In the genomic region with DNA sequence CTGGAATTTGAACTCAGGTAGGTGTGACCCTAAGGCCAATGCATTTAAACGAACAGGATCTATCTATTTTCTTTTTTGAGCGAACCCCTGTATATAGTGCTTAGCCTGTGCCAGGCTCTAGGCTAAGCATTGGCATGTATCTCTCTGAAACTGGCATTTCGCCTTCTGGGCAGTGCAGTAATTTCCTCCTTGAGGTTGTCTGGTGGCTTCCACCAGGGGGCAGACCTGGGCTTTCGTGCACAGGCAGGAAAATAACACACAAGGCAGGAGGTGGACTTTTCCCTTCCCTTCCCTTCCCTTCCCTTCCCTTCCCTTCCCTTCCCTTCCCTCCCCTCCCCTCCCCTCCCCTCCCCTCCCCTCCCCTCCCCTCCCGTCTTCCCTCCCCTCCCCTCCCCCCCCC, we compare ENCODE assay signal across 9 cellular contexts. TPM values are rescaled to one million over a fixed set of nuclear protein-coding genes. Genes with fewer than 3 reads are reported as not detected.
DNase-seq lines count a peak whose midpoint lies in the region; ATAC-seq and TF ChIP-seq lines count a peak whose summit lies in the region.
"Had no signal": no experiment of that assay in that cellular context is flagged by ENCODE, and none has a peak within 500 bp of the region (broad histone marks: within the 10 kb centered on the region; RNA-seq: fewer than 3 reads in every experiment).

No MANE protein-coding gene starts in this region.

- no peaks in the 10 kb centered on the region for H3K27me3 Mint-ChIP-seq in activated CD4-positive, alpha-beta memory T cell treated with anti-CD3 and anti-CD28 coated beads for 36 hours
- H3K27me3 Mint-ChIP-seq in memory B cell = no peaks in the 10 kb centered on the region

- DNase-seq in A673 (ENCODE audit: low spot score) = peak; percentile 90
- peak; percentile 34 for DNase-seq in NCI-H510A treated with DMSO at 0.1 percent for 48 hours (lab: John Stamatoyannopoulos, UW)
- DNase-seq in activated CD4-positive, alpha-beta memory T cell treated with anti-CD3 and anti-CD28 coated beads for 36 hours = peak; percentile 83
- DNase-seq in effector CD4-positive, alpha-beta T cell = peak; percentile 76
- peak; percentile 71 to 74 for DNase-seq in memory B cell (ENCODE audit: low spot score in 2 of 2)
- DNase-seq in stimulated activated CD8-positive, alpha-beta memory T cell treated with anti-CD3 and anti-CD28 coated beads, Interleukin-15, amount 100 ng/mL, for 24 hours (ENCODE audit: low read depth) = peak; percentile 56

- intact Hi-C loops in A673 (cut with micrococcal nuclease; ENCODE audit: unreplicated experiment) = loop anchor here (2.0 to 5.0 kb wide), 2 partner anchors 101 to 209 kb away; no protein-coding TSS in a partner anchor
- intact Hi-C loops in activated CD4-positive, alpha-beta memory T cell treated with anti-CD3 and anti-CD28 coated beads for 36 hours (cut with micrococcal nuclease) = loop anchor here (1.0 kb wide), 1 partner anchor 235 kb away; no protein-coding TSS in a partner anchor

- H3K9me3 ChIP-seq in A673 (ENCODE audit: low read depth, low read length, poor library complexity, severe bottlenecking) = no peaks in the 10 kb centered on the region

- H3K4me1 ChIP-seq in A673 (ENCODE audit: insufficient read depth, low read length, poor library complexity, severe bottlenecking) = peaks cover 17% of the 10 kb centered on the region

- H3K36me3 ChIP-seq in A673 (ENCODE audit: insufficient read depth, low read length, poor library complexity, severe bottlenecking) = no peaks in the 10 kb centered on the region

- no peak overlapping the region for H3K27ac ChIP-seq in A673 (ENCODE audit: low read depth, low read length, poor library complexity, severe bottlenecking)

- no peaks in the 10 kb centered on the region for H3K27me3 ChIP-seq in A673 (replicated peaks; ENCODE audit: insufficient read depth, low read depth, low read length, poor library complexity)

- H3K4me1 Mint-ChIP-seq in activated CD4-positive, alpha-beta memory T cell treated with anti-CD3 and anti-CD28 coated beads for 36 hours (ENCODE audit: low read depth) = peaks cover 9% of the 10 kb centered on the region
- peaks cover 18% of the 10 kb centered on the region for H3K4me1 Mint-ChIP-seq in memory B cell

- ATAC-seq in GM18520 (IDR thresholded peaks at IDR 0.05; ENCODE audit: unreplicated experiment) (peak; percentile 40), memory B cell (ENCODE audit: low read depth) (peak; percentile 73), GM18909 (IDR thresholded peaks at IDR 0.05; ENCODE audit: poor library complexity, unreplicated experiment) (no peak)

- H3K27ac Mint-ChIP-seq in activated CD4-positive, alpha-beta memory T cell treated with anti-CD3 and anti-CD28 coated beads for 36 hours = no peak overlapping the region
- no peak overlapping the region for H3K27ac Mint-ChIP-seq in memory B cell

- no peak overlapping the region for H3K4me3 Mint-ChIP-seq in activated CD4-positive, alpha-beta memory T cell treated with anti-CD3 and anti-CD28 coated beads for 36 hours
- H3K4me3 Mint-ChIP-seq in memory B cell = no peak overlapping the region

- H3K4me3 ChIP-seq in A673 (ENCODE audit: low read depth, low read length, poor library complexity, severe bottlenecking) = no peak overlapping the region

- CTCF ChIA-PET in A673 (lab: Charles Lee) = interaction anchor here (1.0 kb wide), 1 partner anchor 74 kb away, joined by 4 read pairs; no protein-coding TSS in a partner anchor
- CTCF ChIA-PET in activated CD4-positive, alpha-beta memory T cell treated with anti-CD3 and anti-CD28 coated beads for 36 hours (lab: Charles Lee) = interaction anchor here (0.6 to 12.1 kb wide), 15 partner anchors 10 to 452 kb away, joined by 3 to 387 read pairs (median 3); no protein-coding TSS in a partner anchor

- no peaks in the 10 kb centered on the region for H3K9me3 Mint-ChIP-seq in activated CD4-positive, alpha-beta memory T cell treated with anti-CD3 and anti-CD28 coated beads for 36 hours
- no peaks in the 10 kb centered on the region for H3K9me3 Mint-ChIP-seq in memory B cell

- no peaks in the 10 kb centered on the region for H3K36me3 Mint-ChIP-seq in activated CD4-positive, alpha-beta memory T cell treated with anti-CD3 and anti-CD28 coated beads for 36 hours
- H3K36me3 Mint-ChIP-seq in memory B cell = no peaks in the 10 kb centered on the region

- BruUV-seq in A673 (replicated peaks; lab: Mats Ljungman, UMichigan) = no TSS peak

- TF ChIP-seq CTCF in A673 (conservative IDR thresholded peaks at IDR 0.05; ENCODE audit: low read depth, low read length) = peak; percentile 71

- POLR2A ChIA-PET in A673 (lab: Charles Lee; ENCODE audit: low non-redundant PET) = no interaction called here
- POLR2A ChIA-PET in activated CD4-positive, alpha-beta memory T cell treated with anti-CD3 and anti-CD28 coated beads for 36 hours (lab: Charles Lee) = no interaction called here

RNA-seq across cellular contexts. Expression of gene PRKCB, which starts 34.4 kb away (rescaled TPM):
- total RNA-seq in A673 (2021) = 158 and 171 TPM in 2 replicates
- total RNA-seq in activated CD4-positive, alpha-beta memory T cell treated with anti-CD3 and anti-CD28 coated beads for 36 hours = 10 to 100 TPM; 56.3 to 57.9 TPM

RNA-seq across cellular contexts. Expression of gene CHP2, which starts 46.6 kb away (rescaled TPM):
- total RNA-seq in A673 (2021) = 0.99 and 1.0 TPM in 2 replicates
- not detected for total RNA-seq in activated CD4-positive, alpha-beta memory T cell treated with anti-CD3 and anti-CD28 coated beads for 36 hours
- total RNA-seq: subcutaneous adipose tissue had no signal

Comparison
In these comparisons a context has a peak if more than half of its experiments do, and no peak if none do; other contexts are left out.
1. DNase-seq: peak in every context shown above with its lines; median percentile 90 in A673; 83 in activated CD4-positive, alpha-beta memory T cell treated with anti-CD3 and anti-CD28 coated beads for 36 hours; 76 in effector CD4-positive, alpha-beta T cell; 72 in memory B cell; 56 in stimulated activated CD8-positive, alpha-beta memory T cell treated with anti-CD3 and anti-CD28 coated beads, Interleukin-15, amount 100 ng/mL, for 24 hours; 34 in NCI-H510A treated with DMSO at 0.1 percent for 48 hours.